Comparison of ENCODE assay signal across 2 cellular contexts in the genomic region with DNA sequence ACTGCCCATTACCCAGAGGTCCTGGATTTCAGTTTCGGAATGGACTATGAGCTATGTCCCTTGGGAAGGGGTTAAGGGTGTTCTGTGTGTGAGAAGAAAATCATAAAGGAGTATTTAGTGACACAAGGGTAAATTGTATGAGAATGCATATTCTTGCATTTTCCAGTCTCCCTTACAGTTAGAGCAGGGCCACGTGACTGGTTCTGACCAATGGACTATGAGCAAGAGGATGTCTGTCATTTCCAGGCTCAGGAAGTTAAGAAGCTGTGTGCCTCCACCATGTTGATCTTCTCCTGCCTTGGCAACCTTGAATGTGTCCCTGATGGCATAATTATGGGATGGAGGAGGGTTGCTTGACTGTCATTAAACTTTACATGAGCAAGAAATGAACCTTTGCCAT.
TF ChIP-seq lines count a peak whose summit lies in the region.

No MANE protein-coding gene starts in this region.

TF ChIP-seq in Ishikawa, 13 proteins besides CTCF, POLR2A, EP300 and RAD21 (continued from another document):
- TF ChIP-seq, protein P1, sequence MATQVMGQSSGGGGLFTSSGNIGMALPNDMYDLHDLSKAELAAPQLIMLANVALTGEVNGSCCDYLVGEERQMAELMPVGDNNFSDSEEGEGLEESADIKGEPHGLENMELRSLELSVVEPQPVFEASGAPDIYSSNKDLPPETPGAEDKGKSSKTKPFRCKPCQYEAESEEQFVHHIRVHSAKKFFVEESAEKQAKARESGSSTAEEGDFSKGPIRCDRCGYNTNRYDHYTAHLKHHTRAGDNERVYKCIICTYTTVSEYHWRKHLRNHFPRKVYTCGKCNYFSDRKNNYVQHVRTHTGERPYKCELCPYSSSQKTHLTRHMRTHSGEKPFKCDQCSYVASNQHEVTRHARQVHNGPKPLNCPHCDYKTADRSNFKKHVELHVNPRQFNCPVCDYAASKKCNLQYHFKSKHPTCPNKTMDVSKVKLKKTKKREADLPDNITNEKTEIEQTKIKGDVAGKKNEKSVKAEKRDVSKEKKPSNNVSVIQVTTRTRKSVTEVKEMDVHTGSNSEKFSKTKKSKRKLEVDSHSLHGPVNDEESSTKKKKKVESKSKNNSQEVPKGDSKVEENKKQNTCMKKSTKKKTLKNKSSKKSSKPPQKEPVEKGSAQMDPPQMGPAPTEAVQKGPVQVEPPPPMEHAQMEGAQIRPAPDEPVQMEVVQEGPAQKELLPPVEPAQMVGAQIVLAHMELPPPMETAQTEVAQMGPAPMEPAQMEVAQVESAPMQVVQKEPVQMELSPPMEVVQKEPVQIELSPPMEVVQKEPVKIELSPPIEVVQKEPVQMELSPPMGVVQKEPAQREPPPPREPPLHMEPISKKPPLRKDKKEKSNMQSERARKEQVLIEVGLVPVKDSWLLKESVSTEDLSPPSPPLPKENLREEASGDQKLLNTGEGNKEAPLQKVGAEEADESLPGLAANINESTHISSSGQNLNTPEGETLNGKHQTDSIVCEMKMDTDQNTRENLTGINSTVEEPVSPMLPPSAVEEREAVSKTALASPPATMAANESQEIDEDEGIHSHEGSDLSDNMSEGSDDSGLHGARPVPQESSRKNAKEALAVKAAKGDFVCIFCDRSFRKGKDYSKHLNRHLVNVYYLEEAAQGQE (IDR thresholded peaks at IDR 0.05; ENCODE audit: low read depth), result no peak
- no peak for TF ChIP-seq TAF1 (IDR thresholded peaks at IDR 0.05; ENCODE audit: low read depth)
- no peak for TF ChIP-seq TEAD4 (IDR thresholded peaks at IDR 0.05)

TF ChIP-seq in K562, 482 proteins besides CTCF, POLR2A, EP300 and RAD21 (continued from another document):
- TF ChIP-seq, protein P2, sequence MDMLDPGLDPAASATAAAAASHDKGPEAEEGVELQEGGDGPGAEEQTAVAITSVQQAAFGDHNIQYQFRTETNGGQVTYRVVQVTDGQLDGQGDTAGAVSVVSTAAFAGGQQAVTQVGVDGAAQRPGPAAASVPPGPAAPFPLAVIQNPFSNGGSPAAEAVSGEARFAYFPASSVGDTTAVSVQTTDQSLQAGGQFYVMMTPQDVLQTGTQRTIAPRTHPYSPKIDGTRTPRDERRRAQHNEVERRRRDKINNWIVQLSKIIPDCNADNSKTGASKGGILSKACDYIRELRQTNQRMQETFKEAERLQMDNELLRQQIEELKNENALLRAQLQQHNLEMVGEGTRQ (CRISPR knock-in tag; IDR thresholded peaks at IDR 0.05), result peak; percentile 96
- TF ChIP-seq KAT7 (CRISPR knock-in tag; IDR thresholded peaks at IDR 0.05; ENCODE audit: borderline replicate concordance) (no peak), RBM25 (IDR thresholded peaks at IDR 0.05; ENCODE audit: low read depth, low read length, severe bottlenecking) (peak; percentile 46), TOE1 (IDR thresholded peaks at IDR 0.05; ENCODE audit: borderline replicate concordance) (0 out of 2 replicates have a peak, but pooled peaks have one; percentile 34), TOE1 (CRISPR knock-in tag; IDR thresholded peaks at IDR 0.05; ENCODE audit: borderline replicate concordance, low read depth) (no peak), RAD51 (IDR thresholded peaks at IDR 0.05; ENCODE audit: borderline replicate concordance, low read depth) (peak; percentile 88), ZNF76 (CRISPR knock-in tag; IDR thresholded peaks at IDR 0.05; ENCODE audit: borderline replicate concordance) (no peak), SMARCA5 (IDR thresholded peaks at IDR 0.05) (no peak), NFYB (IDR thresholded peaks at IDR 0.05; ENCODE audit: extremely low read depth, insufficient read length) (peak; percentile 33), ZKSCAN1 (IDR thresholded peaks at IDR 0.05; ENCODE audit: low read depth, low read length) (no peak)
- TF ChIP-seq, protein P3, sequence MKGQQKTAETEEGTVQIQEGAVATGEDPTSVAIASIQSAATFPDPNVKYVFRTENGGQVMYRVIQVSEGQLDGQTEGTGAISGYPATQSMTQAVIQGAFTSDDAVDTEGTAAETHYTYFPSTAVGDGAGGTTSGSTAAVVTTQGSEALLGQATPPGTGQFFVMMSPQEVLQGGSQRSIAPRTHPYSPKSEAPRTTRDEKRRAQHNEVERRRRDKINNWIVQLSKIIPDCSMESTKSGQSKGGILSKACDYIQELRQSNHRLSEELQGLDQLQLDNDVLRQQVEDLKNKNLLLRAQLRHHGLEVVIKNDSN (CRISPR knock-in tag; IDR thresholded peaks at IDR 0.05), result peak; percentile 95
- TF ChIP-seq, protein P4, sequence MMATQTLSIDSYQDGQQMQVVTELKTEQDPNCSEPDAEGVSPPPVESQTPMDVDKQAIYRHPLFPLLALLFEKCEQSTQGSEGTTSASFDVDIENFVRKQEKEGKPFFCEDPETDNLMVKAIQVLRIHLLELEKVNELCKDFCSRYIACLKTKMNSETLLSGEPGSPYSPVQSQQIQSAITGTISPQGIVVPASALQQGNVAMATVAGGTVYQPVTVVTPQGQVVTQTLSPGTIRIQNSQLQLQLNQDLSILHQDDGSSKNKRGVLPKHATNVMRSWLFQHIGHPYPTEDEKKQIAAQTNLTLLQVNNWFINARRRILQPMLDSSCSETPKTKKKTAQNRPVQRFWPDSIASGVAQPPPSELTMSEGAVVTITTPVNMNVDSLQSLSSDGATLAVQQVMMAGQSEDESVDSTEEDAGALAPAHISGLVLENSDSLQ (IDR thresholded peaks at IDR 0.05), result peak; percentile 36; the same call in 1 of the 2 replicates
TF ChIP-seq in K562: peak in this region for 9.
